Comparison of ENCODE assay signal across 9 cellular contexts in the genomic region with DNA sequence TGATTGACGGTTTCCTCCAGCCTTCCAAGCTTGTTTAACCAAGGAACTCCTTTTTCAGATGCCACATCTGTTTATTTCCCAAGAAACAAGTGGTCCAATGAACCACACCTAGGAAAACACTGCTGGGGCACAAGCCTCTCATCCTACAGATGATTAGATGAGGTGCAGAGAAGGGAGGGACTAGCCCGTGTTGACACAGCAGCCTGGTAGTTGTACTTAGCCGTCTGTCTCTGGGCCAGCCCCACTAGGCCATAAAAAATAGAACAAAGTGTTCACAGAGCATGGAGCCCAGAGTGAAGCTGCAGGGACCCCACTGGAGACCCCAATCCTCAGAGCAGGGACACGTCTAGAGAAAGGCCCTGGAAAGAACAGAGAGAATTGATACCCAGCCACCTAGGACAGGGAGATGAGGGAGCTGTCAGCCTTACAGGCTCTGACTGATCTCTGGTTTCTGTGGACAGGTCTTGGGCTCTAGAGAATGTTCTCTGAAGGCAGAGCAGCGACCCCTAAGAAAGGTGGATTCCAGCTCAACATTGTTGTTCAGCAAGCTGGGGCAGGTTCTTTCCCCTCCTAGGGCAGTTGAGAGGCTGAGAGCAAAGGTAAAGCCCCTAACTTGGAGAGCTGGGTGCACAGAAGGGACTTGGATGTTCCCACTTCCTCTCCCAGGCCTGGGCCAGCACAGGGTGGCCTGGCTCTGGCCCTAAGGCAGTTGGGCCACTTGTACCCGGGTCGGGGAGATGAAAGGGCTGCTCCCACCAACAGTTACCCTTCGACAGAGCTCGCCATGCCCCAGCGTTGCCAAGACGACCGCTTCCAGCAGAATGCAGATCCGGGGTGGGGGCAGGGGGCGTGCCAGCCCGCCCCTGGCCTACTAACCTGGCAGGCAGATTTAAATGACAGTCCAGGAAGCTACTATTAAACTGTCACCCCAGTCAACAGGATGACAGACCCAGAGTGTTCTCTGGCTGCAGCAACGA. TPM values are rescaled to one million over a fixed set of nuclear protein-coding genes. Genes with fewer than 3 reads are reported as not detected.
A peak's percentile ranks its signal among the peaks of the same experiment; 100 is the strongest.
DNase-seq lines count a peak whose midpoint lies in the region; ATAC-seq and TF ChIP-seq lines count a peak whose summit lies in the region.
"Had no signal": no experiment of that assay in that cellular context is flagged by ENCODE, and none has a peak within 500 bp of the region (broad histone marks: within the 10 kb centered on the region; RNA-seq: fewer than 3 reads in every experiment).

No MANE protein-coding gene starts in this region.

- DNase-seq in BE2C: peak; percentile 28
- DNase-seq in NCI-H69 (lab: John Stamatoyannopoulos, UW): peak; percentile 89
- DNase-seq in fibroblast of the aortic adventitia (ENCODE audit: low read depth): peak; percentile 9
- no peak for DNase-seq in HK-2 (ENCODE audit: unreplicated experiment)
- DNase-seq in ureter (ENCODE audit: low spot score): no peak
- no peak for DNase-seq in hepatic stellate cell (ENCODE audit: low spot score)
- DNase-seq in Right ventricle myocardium superior: no peak
- DNase-seq: SHP77 treated with DMSO at 0.1 percent for 48 hours had no signal

- peaks cover 6% of the 10 kb centered on the region for H3K4me1 ChIP-seq in BE2C

- no peaks in the 10 kb centered on the region for H3K27me3 ChIP-seq in BE2C

- ATAC-seq in GM18502 (IDR thresholded peaks at IDR 0.05; ENCODE audit: poor library complexity, unreplicated experiment) (peak; percentile 45), Right ventricle myocardium superior (ENCODE audit: poor library complexity) (no peak)

- intact Hi-C loops in Right ventricle myocardium superior (cut with DNase I): no loop called here

- no peak overlapping the region for H3K4me3 ChIP-seq in BE2C (ENCODE audit: low read depth, low read length)
- no peak overlapping the region for H3K4me3 ChIP-seq in fibroblast of the aortic adventitia (ENCODE audit: low read depth, low read length)

- TF ChIP-seq CTCF in BE2C (IDR thresholded peaks at IDR 0.05; ENCODE audit: low read depth, low read length) (no peak), fibroblast of the aortic adventitia (IDR thresholded peaks at IDR 0.05; ENCODE audit: insufficient read depth, low read length) (no peak)

- no peaks in the 10 kb centered on the region for H3K36me3 ChIP-seq in BE2C

- no peaks in the 10 kb centered on the region for H3K9me3 ChIP-seq in BE2C

RNA-seq across cellular contexts. Expression of gene LRP8, which starts 31.8 kb away (rescaled TPM):
- 24.0 TPM for polyA plus RNA-seq in BE2C (2012; ENCODE audit: insufficient read depth, insufficient read length, low read depth)
- total RNA-seq in fibroblast of the aortic adventitia (ENCODE audit: low replicate concordance): 8.6 and 13.6 TPM in 2 replicates
- total RNA-seq in ureter: 11.3 TPM
- 1.5 TPM for total RNA-seq in Right ventricle myocardium superior

RNA-seq across cellular contexts. Expression of gene MAGOH, which starts 57.7 kb away (rescaled TPM):
- 81.9 TPM for polyA plus RNA-seq in BE2C (2012; ENCODE audit: insufficient read depth, insufficient read length, low read depth)
- total RNA-seq in fibroblast of the aortic adventitia (ENCODE audit: low replicate concordance): 3.8 and 24.2 TPM in 2 replicates
- total RNA-seq in ureter: 36.0 TPM
- 24.3 TPM for total RNA-seq in Right ventricle myocardium superior

Comparison
In these comparisons a context has a peak if more than half of its experiments do, and no peak if none do; other contexts are left out.
1. DNase-seq: peak in BE2C (single experiment), NCI-H69 (single experiment) and fibroblast of the aortic adventitia (single experiment); none in HK-2 (single experiment), ureter (single experiment), hepatic stellate cell (single experiment) and Right ventricle myocardium superior (single experiment).